Comparison of ENCODE assay signal across 22 cellular contexts in genomic region chr1:95832370-95832769, GRCh38.
"Had no signal": no experiment of that assay in that cellular context is flagged by ENCODE, and none has a peak within 500 bp of the region (broad histone marks: within the 10 kb centered on the region; RNA-seq: fewer than 3 reads in every experiment).

No MANE protein-coding gene starts in this region.

- H3K27me3 ChIP-seq: hepatocyte, neural progenitor cell, neutrophil, suprapubic skin, tibial nerve, uterus had no signal

- H3K4me3 ChIP-seq: hepatocyte, left ventricle myocardium inferior, lung, neural progenitor cell, skin epidermis, suprapubic skin, tibial nerve, uterus had no signal

- H3K9me3 ChIP-seq: neutrophil, suprapubic skin, uterus had no signal

- DNase-seq: islet precursor cell; left ventricle myocardium inferior; mesendoderm; naive B cell; natural killer cell; nephron progenitor cell; occipital lobe; stimulated activated CD4-positive, alpha-beta T cell treated with anti-CD3 and anti-CD28 coated beads, Interleukin-12 subunit alpha, Interleukin-12 subunit beta, amount 100 ng/mL, for 4 hours; stimulated activated CD4-positive, alpha-beta T cell treated with anti-CD3 and anti-CD28 coated beads, Interleukin-15, amount 100 ng/mL, for 24 hours; stimulated activated CD4-positive, alpha-beta T cell treated with anti-CD3 and anti-CD28 coated beads, Interleukin-2, amount 100 ng/mL, for 24 hours; stimulated activated CD4-positive, alpha-beta T cell treated with anti-CD3 and anti-CD28 coated beads, Interleukin-4, amount 100 ng/mL, for 1 hour; stimulated activated naive B cell treated with anti-CD40 and anti-IgM and Interleukin-4, amounts not matched to agents 10 μg/mL and 1 μg/mL and 100 μg/mL, for 72 hours; uterus had no signal

- H3K4me1 ChIP-seq: left ventricle myocardium inferior, parathyroid adenoma, suprapubic skin, tibial nerve, uterus had no signal

- ATAC-seq: natural killer cell; sciatic nerve; stimulated activated naive B cell treated with anti-CD40 and anti-IgM and Interleukin-4, amounts not matched to agents 10 μg/mL and 1 μg/mL and 100 μg/mL, for 72 hours had no signal

- H3K36me3 ChIP-seq: left ventricle myocardium inferior, neutrophil, suprapubic skin, tibial nerve, uterus had no signal

- H3K27ac ChIP-seq: hepatocyte, left ventricle myocardium inferior, neural progenitor cell, neutrophil, parathyroid adenoma, skin epidermis, suprapubic skin, tibial nerve, uterus had no signal
